34 cellular contexts compared by ENCODE assay signal in genomic region chr10:728603-729002, GRCh38.
"Had no signal": no experiment of that assay in that cellular context is flagged by ENCODE, and none has a peak within 500 bp of the region (broad histone marks: within the 10 kb centered on the region; RNA-seq: fewer than 3 reads in every experiment).

No MANE protein-coding gene starts in this region.

- H3K27ac Mint-ChIP-seq: activated CD4-positive, alpha-beta memory T cell treated with anti-CD3 and anti-CD28 coated beads, Interleukin-2, amount 10 ng/mL, durations not matched to agents 7 days and 5 days; activated CD8-positive, alpha-beta memory T cell treated with anti-CD3 and anti-CD28 coated beads, Interleukin-2, amount 10 ng/mL, durations not matched to agents 7 days and 5 days; activated naive CD4-positive, alpha-beta T cell treated with anti-CD3 and anti-CD28 coated beads, Interleukin-2, amount 10 ng/mL, durations not matched to agents 7 days and 5 days; activated naive CD8-positive, alpha-beta T cell; activated naive CD8-positive, alpha-beta T cell treated with anti-CD3 and anti-CD28 coated beads, Interleukin-2, amount 50 U/mL, for 24 hours; brain had no signal

- H3K27ac ChIP-seq: KMS-11, Peyer's patch, RWPE1, WERI-Rb-1 had no signal

- H3K4me3 Mint-ChIP-seq: activated CD4-positive, alpha-beta memory T cell treated with anti-CD3 and anti-CD28 coated beads, Interleukin-2, amount 10 ng/mL, durations not matched to agents 7 days and 5 days; activated CD8-positive, alpha-beta memory T cell treated with anti-CD3 and anti-CD28 coated beads, Interleukin-2, amount 10 ng/mL, durations not matched to agents 7 days and 5 days; activated naive CD4-positive, alpha-beta T cell treated with anti-CD3 and anti-CD28 coated beads, Interleukin-2, amount 10 ng/mL, durations not matched to agents 7 days and 5 days; activated naive CD8-positive, alpha-beta T cell; activated naive CD8-positive, alpha-beta T cell treated with anti-CD3 and anti-CD28 coated beads, Interleukin-2, amount 50 U/mL, for 24 hours; brain had no signal

- H3K27me3 ChIP-seq: Peyer's patch had no signal

- H3K27me3 Mint-ChIP-seq: activated CD8-positive, alpha-beta memory T cell treated with anti-CD3 and anti-CD28 coated beads, Interleukin-2, amount 10 ng/mL, durations not matched to agents 7 days and 5 days; activated naive CD4-positive, alpha-beta T cell treated with anti-CD3 and anti-CD28 coated beads, Interleukin-2, amount 10 ng/mL, durations not matched to agents 7 days and 5 days had no signal

- DNase-seq: activated CD4-positive, alpha-beta memory T cell treated with anti-CD3 and anti-CD28 coated beads, Interleukin-2, amount 10 ng/mL, durations not matched to agents 7 days and 5 days; activated CD4-positive, alpha-beta T cell treated with anti-CD3 and anti-CD28 coated beads for 1 hour; activated CD4-positive, alpha-beta T cell treated with anti-CD3 and anti-CD28 coated beads for 48 hours; activated CD4-positive, CD25-positive, alpha-beta regulatory T cell; activated CD8-positive, alpha-beta memory T cell treated with anti-CD3 and anti-CD28 coated beads for 24 hours; activated CD8-positive, alpha-beta memory T cell treated with anti-CD3 and anti-CD28 coated beads, Interleukin-2, amount 10 ng/mL, durations not matched to agents 7 days and 5 days; activated CD8-positive, alpha-beta memory T cell treated with anti-CD3 and anti-CD28 coated beads, Interleukin-2, amount 50 U/mL, for 48 hours; activated effector memory CD4-positive, alpha-beta T cell treated with Interleukin-2 at 50 U/mL for 16 hours; activated naive CD4-positive, alpha-beta T cell treated with anti-CD3 and anti-CD28 coated beads, Interleukin-2, amount 10 ng/mL, durations not matched to agents 7 days and 5 days; activated naive CD8-positive, alpha-beta T cell treated with anti-CD3 and anti-CD28 coated beads, Interleukin-2, amount 50 U/mL, for 24 hours; activated T-cell treated with anti-CD3 and anti-CD28 coated beads, Interleukin-2, amount 50 U/mL, for 48 hours; anterior cingulate cortex; caudate nucleus; NCI-H1105; NCI-H1417 treated with DMSO at 0.1 percent for 48 hours; NCI-H1694; NCI-H2029; NCI-H345; NCI-H510A; NCI-H526; NCI-H748 treated with DMSO at 0.1 percent for 48 hours; NK-92 treated with Interleukin-12 subunit alpha and Interleukin-12 subunit beta, amount 100 ng/mL, for 24 hours; PC-3; Peyer's patch; SW 1271; T-helper 1 cell; T1000; WERI-Rb-1 had no signal

- H3K4me1 Mint-ChIP-seq: activated CD4-positive, alpha-beta memory T cell treated with anti-CD3 and anti-CD28 coated beads, Interleukin-2, amount 10 ng/mL, durations not matched to agents 7 days and 5 days; activated CD8-positive, alpha-beta memory T cell treated with anti-CD3 and anti-CD28 coated beads, Interleukin-2, amount 10 ng/mL, durations not matched to agents 7 days and 5 days; activated naive CD4-positive, alpha-beta T cell treated with anti-CD3 and anti-CD28 coated beads, Interleukin-2, amount 10 ng/mL, durations not matched to agents 7 days and 5 days; activated naive CD8-positive, alpha-beta T cell treated with anti-CD3 and anti-CD28 coated beads, Interleukin-2, amount 50 U/mL, for 24 hours; brain had no signal

- FAIRE-seq: bronchial epithelial cell had no signal

- H3K36me3 ChIP-seq: Peyer's patch, WERI-Rb-1 had no signal

- H3K4me3 ChIP-seq: Peyer's patch had no signal

- H3K36me3 Mint-ChIP-seq: activated CD8-positive, alpha-beta memory T cell treated with anti-CD3 and anti-CD28 coated beads, Interleukin-2, amount 10 ng/mL, durations not matched to agents 7 days and 5 days; activated naive CD4-positive, alpha-beta T cell treated with anti-CD3 and anti-CD28 coated beads, Interleukin-2, amount 10 ng/mL, durations not matched to agents 7 days and 5 days; activated naive CD8-positive, alpha-beta T cell; brain had no signal

- ATAC-seq: activated CD8-positive, alpha-beta memory T cell treated with anti-CD3 and anti-CD28 coated beads, Interleukin-2, amount 10 ng/mL, durations not matched to agents 7 days and 5 days; activated naive CD8-positive, alpha-beta T cell treated with anti-CD3 and anti-CD28 coated beads, Interleukin-2, amount 50 U/mL, for 24 hours; PC-3; Right ventricle myocardium inferior had no signal

- H3K4me1 ChIP-seq: Peyer's patch had no signal

- H3K9me3 Mint-ChIP-seq: activated CD4-positive, alpha-beta memory T cell treated with anti-CD3 and anti-CD28 coated beads, Interleukin-2, amount 10 ng/mL, durations not matched to agents 7 days and 5 days; activated naive CD4-positive, alpha-beta T cell treated with anti-CD3 and anti-CD28 coated beads, Interleukin-2, amount 10 ng/mL, durations not matched to agents 7 days and 5 days; activated naive CD8-positive, alpha-beta T cell treated with anti-CD3 and anti-CD28 coated beads, Interleukin-2, amount 50 U/mL, for 24 hours had no signal

- H3K9me3 ChIP-seq: Peyer's patch had no signal
